ENCODE assay signal across 27 cellular contexts in genomic region chr4:153912296-153912695, GRCh38.
"Had no signal": no experiment of that assay in that cellular context is flagged by ENCODE, and none has a peak within 500 bp of the region (broad histone marks: within the 10 kb centered on the region; RNA-seq: fewer than 3 reads in every experiment).

No MANE protein-coding gene starts in this region.

- ATAC-seq: stimulated activated effector memory CD8-positive, alpha-beta T cell treated with anti-CD3 and anti-CD28 coated beads, Interleukin-12 subunit alpha, Interleukin-12 subunit beta, amount 100 ng/mL, for 72 hours; stimulated activated memory B cell treated with anti-CD40 and anti-IgM and Interleukin-4, amounts not matched to agents 10 μg/mL and 1 μg/mL and 100 μg/mL, for 72 hours; stimulated activated naive B cell treated with anti-CD40 and anti-IgM and Interleukin-4, amounts not matched to agents 10 μg/mL and 1 μg/mL and 100 μg/mL, for 72 hours; stimulated activated naive CD8-positive, alpha-beta T cell treated with anti-CD3 and anti-CD28 coated beads, Interleukin-15, amount 100 ng/mL, for 72 hours; stimulated activated naive CD8-positive, alpha-beta T cell treated with anti-CD3 and anti-CD28 coated beads, Interleukin-15, Interleukin-2, amounts not matched to agents 100 U/mL and 50 U/mL, for 24 hours; upper lobe of right lung had no signal

- H3K36me3 Mint-ChIP-seq: stimulated activated effector memory CD8-positive, alpha-beta T cell treated with anti-CD3 and anti-CD28 coated beads, Interleukin-12 subunit alpha, Interleukin-12 subunit beta, amount 100 ng/mL, for 72 hours; stimulated activated memory B cell treated with anti-CD40 and anti-IgM and Interleukin-4, amounts not matched to agents 10 μg/mL and 1 μg/mL and 100 μg/mL, for 72 hours; stimulated activated naive B cell treated with anti-CD40 and anti-IgM and Interleukin-4, amounts not matched to agents 10 μg/mL and 1 μg/mL and 100 μg/mL, for 72 hours; type B pancreatic cell had no signal

- H3K9me3 Mint-ChIP-seq: stimulated activated effector memory CD8-positive, alpha-beta T cell treated with anti-CD3 and anti-CD28 coated beads, Interleukin-12 subunit alpha, Interleukin-12 subunit beta, amount 100 ng/mL, for 72 hours; stimulated activated memory B cell treated with anti-CD40 and anti-IgM and Interleukin-4, amounts not matched to agents 10 μg/mL and 1 μg/mL and 100 μg/mL, for 72 hours; stimulated activated naive B cell treated with anti-CD40 and anti-IgM and Interleukin-4, amounts not matched to agents 10 μg/mL and 1 μg/mL and 100 μg/mL, for 72 hours; stimulated activated naive CD8-positive, alpha-beta T cell treated with anti-CD3 and anti-CD28 coated beads, Interleukin-15, amount 100 ng/mL, for 72 hours; type B pancreatic cell had no signal

- H3K36me3 ChIP-seq: stomach, suprapubic skin, thoracic aorta, thyroid gland, tibial artery, tibial nerve, upper lobe of left lung, upper lobe of right lung, uterus, vagina had no signal

- H3K9me3 ChIP-seq: stomach, suprapubic skin, testis, thoracic aorta, thyroid gland, tibial artery, tibial nerve, upper lobe of left lung, upper lobe of right lung, uterus, vagina had no signal

- H3K4me1 ChIP-seq: stomach, testis, thyroid gland, tibial artery, tibial nerve, upper lobe of left lung, upper lobe of right lung, uterus, vagina had no signal

- H3K27ac ChIP-seq: stomach, suprapubic skin, testis, thoracic aorta, thyroid gland, tibial artery, tibial nerve, upper lobe of left lung, upper lobe of right lung, uterus, vagina had no signal

- H3K27me3 ChIP-seq: stomach, suprapubic skin, testis, thyroid gland, tibial artery, tibial nerve, upper lobe of left lung, upper lobe of right lung, uterus, vagina had no signal

- H3K27ac Mint-ChIP-seq: stimulated activated effector memory CD8-positive, alpha-beta T cell treated with anti-CD3 and anti-CD28 coated beads, Interleukin-12 subunit alpha, Interleukin-12 subunit beta, amount 100 ng/mL, for 72 hours; stimulated activated memory B cell treated with anti-CD40 and anti-IgM and Interleukin-4, amounts not matched to agents 10 μg/mL and 1 μg/mL and 100 μg/mL, for 72 hours; stimulated activated naive B cell treated with anti-CD40 and anti-IgM and Interleukin-4, amounts not matched to agents 10 μg/mL and 1 μg/mL and 100 μg/mL, for 72 hours; stimulated activated naive CD8-positive, alpha-beta T cell treated with anti-CD3 and anti-CD28 coated beads, Interleukin-15, amount 100 ng/mL, for 72 hours; stimulated activated naive CD8-positive, alpha-beta T cell treated with anti-CD3 and anti-CD28 coated beads, Interleukin-15, Interleukin-2, amounts not matched to agents 100 ng/mL and 50 ng/mL, for 24 hours; type B pancreatic cell had no signal

- H3K4me3 Mint-ChIP-seq: stimulated activated effector memory CD8-positive, alpha-beta T cell treated with anti-CD3 and anti-CD28 coated beads, Interleukin-12 subunit alpha, Interleukin-12 subunit beta, amount 100 ng/mL, for 72 hours; stimulated activated memory B cell treated with anti-CD40 and anti-IgM and Interleukin-4, amounts not matched to agents 10 μg/mL and 1 μg/mL and 100 μg/mL, for 72 hours; stimulated activated naive B cell treated with anti-CD40 and anti-IgM and Interleukin-4, amounts not matched to agents 10 μg/mL and 1 μg/mL and 100 μg/mL, for 72 hours; stimulated activated naive CD8-positive, alpha-beta T cell treated with anti-CD3 and anti-CD28 coated beads, Interleukin-15, amount 100 ng/mL, for 72 hours; stimulated activated naive CD8-positive, alpha-beta T cell treated with anti-CD3 and anti-CD28 coated beads, Interleukin-15, Interleukin-2, amounts not matched to agents 100 ng/mL and 50 ng/mL, for 24 hours; type B pancreatic cell had no signal

- DNase-seq: stimulated activated CD4-positive, alpha-beta T cell treated with anti-CD3 and anti-CD28 coated beads, Interleukin-2, amount 100 ng/mL, for 48 hours; stimulated activated CD4-positive, alpha-beta T cell treated with anti-CD3 and anti-CD28 coated beads, Interleukin-4, amount 100 ng/mL, for 1 hour; stimulated activated CD4-positive, alpha-beta T cell treated with anti-CD3 and anti-CD28 coated beads, Interleukin-4, amount 100 ng/mL, for 24 hours; stimulated activated CD4-positive, alpha-beta T cell treated with anti-CD3 and anti-CD28 coated beads, Interleukin-4, amount 100 ng/mL, for 4 hours; stimulated activated CD8-positive, alpha-beta memory T cell treated with anti-CD3 and anti-CD28 coated beads, Interleukin-4, amount 100 ng/mL, for 48 hours; stimulated activated naive B cell treated with anti-CD40 and anti-IgM and Interleukin-4, amounts not matched to agents 10 μg/mL and 1 μg/mL and 100 μg/mL, for 72 hours; stimulated activated naive CD4-positive, alpha-beta T cell; stimulated activated naive CD4-positive, alpha-beta T cell treated with Interleukin-2 at 50 U/mL for 16 hours; stimulated activated naive CD8-positive, alpha-beta T cell treated with anti-CD3 and anti-CD28 coated beads, Interleukin-15, amount 100 ng/mL, for 72 hours; stimulated activated naive CD8-positive, alpha-beta T cell treated with anti-CD3 and anti-CD28 coated beads, Interleukin-15, Interleukin-2, amounts not matched to agents 100 U/mL and 50 U/mL, for 24 hours; stomach; substantia nigra; testis; thyroid gland; tibial artery; trophoblast cell; upper lobe of left lung; upper lobe of right lung; uterus had no signal

- H3K4me3 ChIP-seq: stomach, suprapubic skin, testis, thoracic aorta, thyroid gland, tibial artery, tibial nerve, upper lobe of left lung, upper lobe of right lung, uterus, vagina had no signal

- H3K4me1 Mint-ChIP-seq: stimulated activated effector memory CD8-positive, alpha-beta T cell treated with anti-CD3 and anti-CD28 coated beads, Interleukin-12 subunit alpha, Interleukin-12 subunit beta, amount 100 ng/mL, for 72 hours; stimulated activated memory B cell treated with anti-CD40 and anti-IgM and Interleukin-4, amounts not matched to agents 10 μg/mL and 1 μg/mL and 100 μg/mL, for 72 hours; stimulated activated naive B cell treated with anti-CD40 and anti-IgM and Interleukin-4, amounts not matched to agents 10 μg/mL and 1 μg/mL and 100 μg/mL, for 72 hours had no signal
